Comparison of ENCODE assay signal across 8 cellular contexts in the genomic region with DNA sequence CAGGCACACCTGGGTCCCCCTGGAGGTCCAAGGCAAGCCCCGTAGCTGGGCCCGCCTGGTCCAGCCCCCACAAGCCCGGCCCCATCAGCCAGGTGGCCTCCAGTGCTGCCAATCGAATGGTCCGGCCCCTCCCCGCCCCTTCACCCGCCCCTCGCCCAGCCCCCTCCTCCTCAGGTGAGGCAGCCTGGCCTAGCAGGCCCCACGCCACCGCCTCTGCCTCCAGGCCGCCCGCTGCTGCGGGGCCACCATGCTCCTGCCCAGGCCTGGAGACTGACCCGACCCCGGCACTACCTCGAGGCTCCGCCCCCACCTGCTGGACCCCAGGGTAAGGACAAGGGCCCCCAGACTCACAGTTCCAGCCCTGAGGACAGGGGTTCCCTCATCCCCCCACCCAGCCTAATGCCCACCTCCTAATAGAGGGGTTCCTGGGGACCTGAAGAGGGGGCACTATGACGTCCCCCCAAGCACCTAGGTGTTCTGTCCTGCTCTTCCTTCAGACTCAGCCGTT. TPM values are rescaled to one million over a fixed set of nuclear protein-coding genes. Genes with fewer than 3 reads are reported as not detected.
DNase-seq lines count a peak whose midpoint lies in the region; ATAC-seq, FAIRE-seq and TF ChIP-seq lines count a peak whose summit lies in the region.

Gene HPN, plus strand, starts transcription at position 174 of the 508 bp plus-strand sequence. CDS start 786 bp downstream, outside the sequence.

- H3K36me3 Mint-ChIP-seq in CD4-positive, alpha-beta memory T cell = no peaks in the 10 kb centered on the region
- no peaks in the 10 kb centered on the region for H3K36me3 Mint-ChIP-seq in T-helper 17 cell (ENCODE audit: low read depth)

- TF ChIP-seq CTCF in pancreas (IDR thresholded peaks at IDR 0.05) = no peak

- no peaks in the 10 kb centered on the region for H3K36me3 ChIP-seq in CD4-positive, alpha-beta memory T cell (ENCODE audit: insufficient read depth, low read length)
- H3K36me3 ChIP-seq in pancreas = no peaks in the 10 kb centered on the region

- intact Hi-C loops in CD4-positive, alpha-beta memory T cell (cut with micrococcal nuclease) = loop anchor here (5.0 kb wide), 1 partner anchor 39 kb away; the partner anchor contains the start of gene GRAMD1A
- intact Hi-C loops in left ventricle myocardium superior (cut with micrococcal nuclease) = no loop called here
- intact Hi-C loops in pancreas (cut with DNase I) = no loop called here

- H3K27me3 ChIP-seq in CD4-positive, alpha-beta memory T cell (ENCODE audit: insufficient read depth, low read length) = no peaks in the 10 kb centered on the region
- no peaks in the 10 kb centered on the region for H3K27me3 ChIP-seq in pancreas

- H3K27ac Mint-ChIP-seq in CD4-positive, alpha-beta memory T cell = peak within 1 kb of the TSS in 5 of 7 donors; percentile 29 to 85 (median 50)
- H3K27ac Mint-ChIP-seq in T-helper 17 cell = peak within 1 kb of the TSS; percentile 88

- H3K27ac ChIP-seq in CD4-positive, alpha-beta memory T cell (ENCODE audit: low read depth, low read length) = no peak within 1 kb of the TSS
- peak within 1 kb of the TSS; percentile 57 to 91 (median 86) for H3K27ac ChIP-seq in pancreas

- H3K27me3 Mint-ChIP-seq in CD4-positive, alpha-beta memory T cell = peaks cover 6 to 8% of the 10 kb centered on the region in 2 donors
- H3K27me3 Mint-ChIP-seq in T-helper 17 cell = peaks cover 6% of the 10 kb centered on the region

- H3K4me3 ChIP-seq in CD4-positive, alpha-beta memory T cell (ENCODE audit: low read length in 2 of 2) = peak within 1 kb of the TSS; percentile 20 to 57
- H3K4me3 ChIP-seq in pancreas = peak within 1 kb of the TSS; percentile 26 to 58 (median 39)

- H3K9me3 ChIP-seq in CD4-positive, alpha-beta memory T cell (ENCODE audit: control insufficient read depth in 1 of 2, low read length in 2 of 2) = no peaks in the 10 kb centered on the region
- H3K9me3 ChIP-seq in T-helper 17 cell (ENCODE audit: control insufficient read depth, low read length, poor library complexity, severe bottlenecking) = no peaks in the 10 kb centered on the region
- no peaks in the 10 kb centered on the region for H3K9me3 ChIP-seq in pancreas

- no peak for ATAC-seq in T-helper 17 cell
- peak; percentile 11 for ATAC-seq in left ventricle myocardium superior
- ATAC-seq in pancreas = peak; percentile 75 to 82 (median 80)
- no peak for ATAC-seq in activated CD4-positive, CD25-positive, alpha-beta regulatory T cell treated with anti-CD3 and anti-CD28 coated beads, Interleukin-2, amount 50 U/mL, for 24 hours
- no peak for ATAC-seq in HG02884 (IDR thresholded peaks at IDR 0.05; ENCODE audit: unreplicated experiment)

- peak within 1 kb of the TSS; percentile 76 to 90 (median 84) for H3K4me3 Mint-ChIP-seq in CD4-positive, alpha-beta memory T cell
- peak within 1 kb of the TSS; percentile 92 for H3K4me3 Mint-ChIP-seq in T-helper 17 cell

- WGBS in pancreas, 2 donors = 22 to 23% methylated on average over 17 to 19 of the region's 19 CpGs

- H3K9me3 Mint-ChIP-seq in CD4-positive, alpha-beta memory T cell = no peaks in the 10 kb centered on the region

- POLR2A ChIA-PET in CD4-positive, alpha-beta memory T cell (lab: Charles Lee; ENCODE audit: partially characterized antibody) = interaction anchor here (1.9 kb wide), 1 partner anchor 27 kb away, joined by 5 read pairs; no protein-coding TSS in a partner anchor

- peaks cover 32% of the 10 kb centered on the region for H3K4me1 ChIP-seq in CD4-positive, alpha-beta memory T cell (ENCODE audit: insufficient read depth, low read length)
- peaks cover 0 to 22% (median 8%) of the 10 kb centered on the region in 3 donors for H3K4me1 ChIP-seq in pancreas

- DNase-seq in CD4-positive, alpha-beta memory T cell = no peak
- DNase-seq in T-helper 17 cell (no peak), left ventricle myocardium superior (no peak), pancreas (peak; percentile 87 to 96 (median 90)), SIG-M5 (lab: John Stamatoyannopoulos, UW) (no peak), anterior cingulate cortex (lab: John Stamatoyannopoulos, UW) (no peak)

- CTCF ChIA-PET in CD4-positive, alpha-beta memory T cell (lab: Charles Lee; ENCODE audit: partially characterized antibody) = interaction anchor here (7.7 kb wide), 1 partner anchor 68 kb away, joined by 54 read pairs; no protein-coding TSS in a partner anchor

- FAIRE-seq in pancreas (lab: Jason Lieb, UNC) = no peak

- peaks cover 22 to 40% (median 30%) of the 10 kb centered on the region in 4 donors for H3K4me1 Mint-ChIP-seq in CD4-positive, alpha-beta memory T cell
- H3K4me1 Mint-ChIP-seq in T-helper 17 cell = peaks cover 28% of the 10 kb centered on the region

RNA-seq across cellular contexts. Expression of gene HPN, which starts in this region (rescaled TPM):
- under 1 TPM in 1 of 2 experiments, not detected in 1; 0.15 TPM for total RNA-seq in CD4-positive, alpha-beta memory T cell
- under 1 TPM in 1 of 2 donors, not detected in 1; 0.57 TPM for polyA plus RNA-seq in CD4-positive, alpha-beta memory T cell
- total RNA-seq in T-helper 17 cell = under 1 TPM in 1 of 2 donors, not detected in 1; 0.89 TPM
- 9.8 TPM for total RNA-seq in left ventricle myocardium superior
- 100 to 1,000 TPM in 4 of 6 donors, 10 to 100 TPM in 2; 93.0 to 146 (median 118) TPM for total RNA-seq in pancreas
- polyA plus RNA-seq in pancreas = 100 to 1,000 TPM; 208 to 238 TPM

Comparison
In these comparisons a context has a peak if more than half of its experiments do, and no peak if none do; other contexts are left out.
1. RNA of gene HPN (polyA plus RNA-seq): 208 to 238 TPM in pancreas; 0.57 TPM in CD4-positive, alpha-beta memory T cell; every median in the first group is over 100 times any median in the second.
2. DNase-seq: peak in pancreas (6 of 6); none in CD4-positive, alpha-beta memory T cell (0 of 5), T-helper 17 cell (0 of 3), left ventricle myocardium superior (single experiment), SIG-M5 (single experiment) and anterior cingulate cortex (0 of 58).
3. ATAC-seq: peak in left ventricle myocardium superior (single experiment) and pancreas (4 of 4); none in T-helper 17 cell (single experiment), activated CD4-positive, CD25-positive, alpha-beta regulatory T cell treated with anti-CD3 and anti-CD28 coated beads, Interleukin-2, amount 50 U/mL, for 24 hours (0 of 2) and HG02884 (single experiment).